Comparison of ENCODE assay signal across 1 cellular context in the genomic region with DNA sequence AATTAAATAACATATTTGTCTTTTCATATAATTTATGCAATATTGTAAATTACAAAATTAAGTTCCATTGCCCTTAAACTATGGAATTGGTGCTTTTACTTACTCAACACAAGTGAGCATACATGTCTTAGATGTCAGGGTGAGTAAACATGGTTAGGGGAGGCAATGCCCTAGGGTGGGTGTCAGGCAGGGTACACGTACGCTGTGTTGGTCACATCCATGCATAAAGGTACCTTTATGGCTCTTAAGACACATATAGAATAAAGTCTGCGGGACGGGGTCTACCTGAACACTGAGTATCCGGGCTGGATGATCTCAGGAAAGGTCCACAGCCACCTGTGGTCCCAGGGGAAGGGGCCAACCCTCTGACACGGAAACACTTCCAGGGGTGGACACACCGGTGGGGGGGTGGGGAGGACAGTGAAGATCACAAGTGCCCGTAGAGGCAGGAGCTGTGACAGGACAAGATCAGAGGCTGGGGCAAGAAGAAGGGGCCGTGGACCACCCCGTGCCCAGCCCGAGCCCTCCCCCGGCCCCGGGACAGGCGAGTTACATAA.
TF ChIP-seq lines count a peak whose summit lies in the region.

No MANE protein-coding gene starts in this region.

TF ChIP-seq in GM23338, 12 proteins besides CTCF, POLR2A, EP300 and RAD21 (continued from another document):
- TF ChIP-seq, protein P1, sequence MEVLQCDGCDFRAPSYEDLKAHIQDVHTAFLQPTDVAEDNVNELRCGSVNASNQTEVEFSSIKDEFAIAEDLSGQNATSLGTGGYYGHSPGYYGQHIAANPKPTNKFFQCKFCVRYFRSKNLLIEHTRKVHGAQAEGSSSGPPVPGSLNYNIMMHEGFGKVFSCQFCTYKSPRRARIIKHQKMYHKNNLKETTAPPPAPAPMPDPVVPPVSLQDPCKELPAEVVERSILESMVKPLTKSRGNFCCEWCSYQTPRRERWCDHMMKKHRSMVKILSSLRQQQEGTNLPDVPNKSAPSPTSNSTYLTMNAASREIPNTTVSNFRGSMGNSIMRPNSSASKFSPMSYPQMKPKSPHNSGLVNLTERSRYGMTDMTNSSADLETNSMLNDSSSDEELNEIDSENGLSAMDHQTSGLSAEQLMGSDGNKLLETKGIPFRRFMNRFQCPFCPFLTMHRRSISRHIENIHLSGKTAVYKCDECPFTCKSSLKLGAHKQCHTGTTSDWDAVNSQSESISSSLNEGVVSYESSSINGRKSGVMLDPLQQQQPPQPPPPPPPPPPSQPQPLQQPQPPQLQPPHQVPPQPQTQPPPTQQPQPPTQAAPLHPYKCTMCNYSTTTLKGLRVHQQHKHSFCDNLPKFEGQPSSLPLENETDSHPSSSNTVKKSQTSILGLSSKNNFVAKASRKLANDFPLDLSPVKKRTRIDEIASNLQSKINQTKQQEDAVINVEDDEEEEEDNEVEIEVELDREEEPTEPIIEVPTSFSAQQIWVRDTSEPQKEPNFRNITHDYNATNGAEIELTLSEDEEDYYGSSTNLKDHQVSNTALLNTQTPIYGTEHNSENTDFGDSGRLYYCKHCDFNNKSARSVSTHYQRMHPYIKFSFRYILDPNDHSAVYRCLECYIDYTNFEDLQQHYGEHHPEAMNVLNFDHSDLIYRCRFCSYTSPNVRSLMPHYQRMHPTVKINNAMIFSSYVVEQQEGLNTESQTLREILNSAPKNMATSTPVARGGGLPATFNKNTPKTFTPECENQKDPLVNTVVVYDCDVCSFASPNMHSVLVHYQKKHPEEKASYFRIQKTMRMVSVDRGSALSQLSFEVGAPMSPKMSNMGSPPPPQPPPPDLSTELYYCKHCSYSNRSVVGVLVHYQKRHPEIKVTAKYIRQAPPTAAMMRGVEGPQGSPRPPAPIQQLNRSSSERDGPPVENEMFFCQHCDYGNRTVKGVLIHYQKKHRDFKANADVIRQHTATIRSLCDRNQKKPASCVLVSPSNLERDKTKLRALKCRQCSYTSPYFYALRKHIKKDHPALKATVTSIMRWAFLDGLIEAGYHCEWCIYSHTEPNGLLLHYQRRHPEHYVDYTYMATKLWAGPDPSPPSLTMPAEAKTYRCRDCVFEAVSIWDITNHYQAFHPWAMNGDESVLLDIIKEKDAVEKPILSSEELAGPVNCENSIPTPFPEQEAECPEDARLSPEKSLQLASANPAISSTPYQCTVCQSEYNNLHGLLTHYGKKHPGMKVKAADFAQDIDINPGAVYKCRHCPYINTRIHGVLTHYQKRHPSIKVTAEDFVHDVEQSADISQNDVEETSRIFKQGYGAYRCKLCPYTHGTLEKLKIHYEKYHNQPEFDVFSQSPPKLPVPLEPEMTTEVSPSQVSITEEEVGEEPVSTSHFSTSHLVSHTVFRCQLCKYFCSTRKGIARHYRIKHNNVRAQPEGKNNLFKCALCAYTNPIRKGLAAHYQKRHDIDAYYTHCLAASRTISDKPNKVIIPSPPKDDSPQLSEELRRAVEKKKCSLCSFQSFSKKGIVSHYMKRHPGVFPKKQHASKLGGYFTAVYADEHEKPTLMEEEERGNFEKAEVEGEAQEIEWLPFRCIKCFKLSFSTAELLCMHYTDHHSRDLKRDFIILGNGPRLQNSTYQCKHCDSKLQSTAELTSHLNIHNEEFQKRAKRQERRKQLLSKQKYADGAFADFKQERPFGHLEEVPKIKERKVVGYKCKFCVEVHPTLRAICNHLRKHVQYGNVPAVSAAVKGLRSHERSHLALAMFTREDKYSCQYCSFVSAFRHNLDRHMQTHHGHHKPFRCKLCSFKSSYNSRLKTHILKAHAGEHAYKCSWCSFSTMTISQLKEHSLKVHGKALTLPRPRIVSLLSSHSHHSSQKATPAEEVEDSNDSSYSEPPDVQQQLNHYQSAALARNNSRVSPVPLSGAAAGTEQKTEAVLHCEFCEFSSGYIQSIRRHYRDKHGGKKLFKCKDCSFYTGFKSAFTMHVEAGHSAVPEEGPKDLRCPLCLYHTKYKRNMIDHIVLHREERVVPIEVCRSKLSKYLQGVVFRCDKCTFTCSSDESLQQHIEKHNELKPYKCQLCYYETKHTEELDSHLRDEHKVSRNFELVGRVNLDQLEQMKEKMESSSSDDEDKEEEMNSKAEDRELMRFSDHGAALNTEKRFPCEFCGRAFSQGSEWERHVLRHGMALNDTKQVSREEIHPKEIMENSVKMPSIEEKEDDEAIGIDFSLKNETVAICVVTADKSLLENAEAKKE (CRISPR knock-in tag; IDR thresholded peaks at IDR 0.05) = no peak
- TF ChIP-seq JUNB (IDR thresholded peaks at IDR 0.05; ENCODE audit: unreplicated experiment) (no peak), EZH2phosphoT487 (IDR thresholded peaks at IDR 0.05; ENCODE audit: unreplicated experiment) (no peak), STAT1 (IDR thresholded peaks at IDR 0.05; ENCODE audit: unreplicated experiment) (no peak), ZNF331 (CRISPR knock-in tag; IDR thresholded peaks at IDR 0.05; ENCODE audit: low read depth) (no peak)
- TF ChIP-seq, protein P2, sequence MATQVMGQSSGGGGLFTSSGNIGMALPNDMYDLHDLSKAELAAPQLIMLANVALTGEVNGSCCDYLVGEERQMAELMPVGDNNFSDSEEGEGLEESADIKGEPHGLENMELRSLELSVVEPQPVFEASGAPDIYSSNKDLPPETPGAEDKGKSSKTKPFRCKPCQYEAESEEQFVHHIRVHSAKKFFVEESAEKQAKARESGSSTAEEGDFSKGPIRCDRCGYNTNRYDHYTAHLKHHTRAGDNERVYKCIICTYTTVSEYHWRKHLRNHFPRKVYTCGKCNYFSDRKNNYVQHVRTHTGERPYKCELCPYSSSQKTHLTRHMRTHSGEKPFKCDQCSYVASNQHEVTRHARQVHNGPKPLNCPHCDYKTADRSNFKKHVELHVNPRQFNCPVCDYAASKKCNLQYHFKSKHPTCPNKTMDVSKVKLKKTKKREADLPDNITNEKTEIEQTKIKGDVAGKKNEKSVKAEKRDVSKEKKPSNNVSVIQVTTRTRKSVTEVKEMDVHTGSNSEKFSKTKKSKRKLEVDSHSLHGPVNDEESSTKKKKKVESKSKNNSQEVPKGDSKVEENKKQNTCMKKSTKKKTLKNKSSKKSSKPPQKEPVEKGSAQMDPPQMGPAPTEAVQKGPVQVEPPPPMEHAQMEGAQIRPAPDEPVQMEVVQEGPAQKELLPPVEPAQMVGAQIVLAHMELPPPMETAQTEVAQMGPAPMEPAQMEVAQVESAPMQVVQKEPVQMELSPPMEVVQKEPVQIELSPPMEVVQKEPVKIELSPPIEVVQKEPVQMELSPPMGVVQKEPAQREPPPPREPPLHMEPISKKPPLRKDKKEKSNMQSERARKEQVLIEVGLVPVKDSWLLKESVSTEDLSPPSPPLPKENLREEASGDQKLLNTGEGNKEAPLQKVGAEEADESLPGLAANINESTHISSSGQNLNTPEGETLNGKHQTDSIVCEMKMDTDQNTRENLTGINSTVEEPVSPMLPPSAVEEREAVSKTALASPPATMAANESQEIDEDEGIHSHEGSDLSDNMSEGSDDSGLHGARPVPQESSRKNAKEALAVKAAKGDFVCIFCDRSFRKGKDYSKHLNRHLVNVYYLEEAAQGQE (IDR thresholded peaks at IDR 0.05; ENCODE audit: unreplicated experiment) = no peak
